ENCODE assay signal across 13 cellular contexts in the genomic region with DNA sequence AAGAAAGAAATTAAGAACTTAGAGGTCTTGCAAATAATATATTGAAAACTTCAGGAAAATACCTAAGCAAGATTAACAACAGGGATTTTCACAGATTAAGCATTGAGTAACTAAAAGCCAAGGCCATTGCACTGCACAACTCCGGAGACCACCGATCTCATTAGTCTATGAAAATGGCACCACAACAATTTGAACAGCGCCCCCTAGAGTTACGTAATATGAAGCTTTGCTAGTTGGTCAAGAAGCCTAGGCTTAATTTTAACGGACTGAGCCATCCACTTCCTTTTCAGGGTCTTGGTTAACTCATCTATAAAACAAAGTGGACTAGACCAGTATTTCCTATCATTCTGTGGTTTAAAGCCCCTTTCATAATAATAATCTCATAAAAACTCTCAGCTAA. TPM values are rescaled to one million over a fixed set of nuclear protein-coding genes. Genes with fewer than 3 reads are reported as not detected.
DNase-seq lines count a peak whose midpoint lies in the region; TF ChIP-seq lines count a peak whose summit lies in the region.
"Had no signal": no experiment of that assay in that cellular context is flagged by ENCODE, and none has a peak within 500 bp of the region (broad histone marks: within the 10 kb centered on the region; RNA-seq: fewer than 3 reads in every experiment).

No MANE protein-coding gene starts in this region.

- H3F3A ChIP-seq in GM23248 (ENCODE audit: insufficient read depth) (peaks cover 3% of the 10 kb centered on the region), PC-9 (ENCODE audit: insufficient read depth, low read depth) (no peaks in the 10 kb centered on the region)

- no peaks in the 10 kb centered on the region for H4K20me1 ChIP-seq in GM23248 (ENCODE audit: insufficient read depth)
- H4K20me1 ChIP-seq in PC-9 (ENCODE audit: insufficient read depth): no peaks in the 10 kb centered on the region

- CTCF ChIA-PET in PC-9 (lab: Charles Lee): no interaction called here

- H3K36me3 ChIP-seq in GM23248 (ENCODE audit: low read depth) (no peaks in the 10 kb centered on the region), PC-9 (ENCODE audit: low read depth) (no peaks in the 10 kb centered on the region)
- H3K36me3 ChIP-seq: neutrophil, vagina had no signal

- WGBS in GM23248 (ENCODE audit: low coverage in 1 of 2, low lambda C conversion rate in 2 of 2, missing lambda C conversion rate in 2 of 2), 2 experiments: 69 to 74% methylated on average over 5 of the region's 5 CpGs

- H3K4me2 ChIP-seq in GM23248 (ENCODE audit: unreplicated experiment): no peak overlapping the region
- H3K4me2 ChIP-seq in PC-9: no peak overlapping the region

- DNase-seq in AG10803 (ENCODE audit: low read depth) (no peak), GM23248 (peak; percentile 27), PC-9 (no peak), foreskin fibroblast (no peak), T-helper 1 cell (no peak), NCI-H1436 treated with DMSO at 0.1 percent for 48 hours (lab: John Stamatoyannopoulos, UW) (no peak), T-helper 2 cell (no peak), NCI-H345 (lab: John Stamatoyannopoulos, UW) (no peak)
- DNase-seq: EL, hippocampal formation had no signal

- POLR2A ChIA-PET in PC-9 (lab: Charles Lee; ENCODE audit: unreplicated experiment): no interaction called here

- H3K9ac ChIP-seq in GM23248: no peak overlapping the region

- H3K79me2 ChIP-seq in GM23248 (ENCODE audit: insufficient read depth) (no peaks in the 10 kb centered on the region), PC-9 (ENCODE audit: low read depth) (no peaks in the 10 kb centered on the region)

- in situ Hi-C loops in GM23248 (cut with MboI): no loop called here

- H3K9me3 ChIP-seq in GM23248 (ENCODE audit: low read depth): no peaks in the 10 kb centered on the region
- H3K9me3 ChIP-seq in PC-9 (ENCODE audit: insufficient read depth, low read depth): no peaks in the 10 kb centered on the region
- H3K9me3 ChIP-seq: neutrophil, vagina had no signal

- peaks cover under 1% of the 10 kb centered on the region; the same call in 1 of the 2 replicates for H3K4me1 ChIP-seq in GM23248 (ENCODE audit: insufficient read depth)
- no peaks in the 10 kb centered on the region for H3K4me1 ChIP-seq in PC-9 (replicated peaks; ENCODE audit: insufficient read depth)

- H3K9me2 ChIP-seq in GM23248 (ENCODE audit: insufficient read depth): no peaks in the 10 kb centered on the region; the same call in 1 of the 2 replicates
- no peaks in the 10 kb centered on the region for H3K9me2 ChIP-seq in PC-9 (ENCODE audit: insufficient read depth)

- BruUV-seq in PC-9 (replicated peaks; lab: Mats Ljungman, UMichigan): no TSS peak

- intact Hi-C loops in PC-9 (cut with micrococcal nuclease; ENCODE audit: unreplicated experiment): no loop called here

- H3K4me3 ChIP-seq in AG10803 (ENCODE audit: low read length): no peak overlapping the region
- H3K4me3 ChIP-seq in GM23248: no peak overlapping the region
- H3K4me3 ChIP-seq in PC-9: no peak overlapping the region
- H3K4me3 ChIP-seq in foreskin fibroblast (ENCODE audit: low read depth in 1 of 2, low read length in 2 of 2): no peak overlapping the region
- H3K4me3 ChIP-seq: vagina had no signal

- no peak overlapping the region for H3K27ac ChIP-seq in GM23248
- no peak overlapping the region for H3K27ac ChIP-seq in PC-9
- H3K27ac ChIP-seq: neutrophil, vagina had no signal

- no peak overlapping the region for H2AFZ ChIP-seq in GM23248
- H2AFZ ChIP-seq in PC-9: no peak overlapping the region

- TF ChIP-seq CTCF in AG10803 (conservative IDR thresholded peaks at IDR 0.05; ENCODE audit: low read length) (peak; percentile 23), PC-9 (conservative IDR thresholded peaks at IDR 0.05) (peak; percentile 72), foreskin fibroblast (IDR thresholded peaks at IDR 0.05; ENCODE audit: low read depth, low read length) (peak; percentile 6)

- H3K27me3 ChIP-seq in GM23248 (replicated peaks; ENCODE audit: insufficient read depth): no peaks in the 10 kb centered on the region
- no peaks in the 10 kb centered on the region for H3K27me3 ChIP-seq in PC-9 (ENCODE audit: insufficient read depth, low read depth)
- H3K27me3 ChIP-seq: neutrophil, vagina had no signal

RNA-seq across cellular contexts. Expression of gene TMEM212, which starts 24.8 kb away (rescaled TPM):
- total RNA-seq in GM23248 (2014; rRNA removed; shearing (Covaris generic)): not detected in 2 replicates
- not detected in 2 replicates for polyA plus RNA-seq in GM23248 (2016; fragmentation: Nextera tagmentation; extraction: Ambion mirVana)
- not detected in 2 replicates for total RNA-seq in PC-9 (2021)
- total RNA-seq: LHCN-M2, vagina had no signal

RNA-seq across cellular contexts. Expression of gene PLD1, which starts 57.7 kb away (rescaled TPM):
- 1.8 and 4.6 TPM in 2 replicates for total RNA-seq in GM23248 (2014; rRNA removed; shearing (Covaris generic))
- polyA plus RNA-seq in GM23248 (2016; fragmentation: Nextera tagmentation; extraction: Ambion mirVana): 3.0 and 3.6 TPM in 2 replicates
- 32.5 and 33.3 TPM in 2 replicates for total RNA-seq in PC-9 (2021)

Comparison
In these comparisons a context has a peak if more than half of its experiments do, and no peak if none do; other contexts are left out.
1. CTCF ChIP-seq: peak in every context shown above with its lines; median percentile 72 in PC-9; 23 in AG10803; 6 in foreskin fibroblast.